28 cellular contexts compared by ENCODE assay signal in genomic region chr2:8159211-8159965, GRCh38.
DNase-seq lines count a peak whose midpoint lies in the region; ATAC-seq, FAIRE-seq and TF ChIP-seq lines count a peak whose summit lies in the region.
"Had no signal": no experiment of that assay in that cellular context is flagged by ENCODE, and none has a peak within 500 bp of the region (broad histone marks: within the 10 kb centered on the region; RNA-seq: fewer than 3 reads in every experiment).

No MANE protein-coding gene starts in this region.

- peaks cover 13 to 31% of the 10 kb centered on the region in 2 donors for H3K9me3 Mint-ChIP-seq in stimulated activated naive CD8-positive, alpha-beta T cell treated with anti-CD3 and anti-CD28 coated beads, Interleukin-15, amount 100 ng/mL, for 72 hours
- peaks cover 2% of the 10 kb centered on the region for H3K9me3 Mint-ChIP-seq in astrocyte (ENCODE audit: unreplicated experiment)
- peaks cover 4% of the 10 kb centered on the region for H3K9me3 Mint-ChIP-seq in nephron progenitor cell
- H3K9me3 Mint-ChIP-seq: T-cell had no signal

- peaks cover 4% of the 10 kb centered on the region for H3K4me1 ChIP-seq in astrocyte (ENCODE audit: insufficient read depth, low read length)
- no peaks in the 10 kb centered on the region for H3K4me1 ChIP-seq in psoas muscle
- H3K4me1 ChIP-seq: lower lobe of right lung, right atrium auricular region, upper lobe of right lung had no signal

- H3K4me2 ChIP-seq in astrocyte (ENCODE audit: low read length), result no peak overlapping the region

- H3K27ac Mint-ChIP-seq in stimulated activated naive CD8-positive, alpha-beta T cell treated with anti-CD3 and anti-CD28 coated beads, Interleukin-15, amount 100 ng/mL, for 72 hours, result peak overlapping the region; percentile 1 to 72
- H3K27ac Mint-ChIP-seq in astrocyte (ENCODE audit: unreplicated experiment), result peak overlapping the region; percentile 28
- H3K27ac Mint-ChIP-seq in nephron progenitor cell, result peak overlapping the region; percentile 96
- H3K27ac Mint-ChIP-seq: activated CD4-positive, alpha-beta T cell treated with anti-CD3 and anti-CD28 coated beads for 36 hours; activated naive CD8-positive, alpha-beta T cell treated with anti-CD3 and anti-CD28 coated beads for 36 hours had no signal

- DNase-seq in stimulated activated naive CD8-positive, alpha-beta T cell treated with anti-CD3 and anti-CD28 coated beads, Interleukin-15, amount 100 ng/mL, for 72 hours, result no peak
- DNase-seq in stimulated activated naive CD8-positive, alpha-beta T cell treated with anti-CD3 and anti-CD28 coated beads, Interleukin-15, Interleukin-2, amounts not matched to agents 100 U/mL and 50 U/mL, for 24 hours, result no peak
- DNase-seq in astrocyte (ENCODE audit: low read depth) (no peak), nephron progenitor cell (no peak), T1000 (lab: John Stamatoyannopoulos, UW) (no peak), psoas muscle (no peak), anterior cingulate cortex (lab: John Stamatoyannopoulos, UW) (no peak)
- DNase-seq: activated CD4-positive, alpha-beta T cell treated with anti-CD3 and anti-CD28 coated beads for 36 hours; activated naive CD8-positive, alpha-beta T cell treated with anti-CD3 and anti-CD28 coated beads for 36 hours; effector CD8-positive, alpha-beta T cell; hypothalamus; lower lobe of right lung; NCI-H1930; NCI-H226; nucleus accumbens; PC-3; SHP77 treated with DMSO at 0.1 percent for 48 hours; stimulated activated CD4-positive, alpha-beta T cell treated with anti-CD3 and anti-CD28 coated beads, Interleukin-12 subunit alpha, Interleukin-12 subunit beta, amount 100 ng/mL, for 4 hours; T-cell; upper lobe of right lung had no signal

- intact Hi-C loops in psoas muscle (cut with DNase I), result no loop called here

- no peaks in the 10 kb centered on the region for H3K79me2 ChIP-seq in astrocyte (ENCODE audit: insufficient read depth, low read length)

- H3K9me3 ChIP-seq in astrocyte (ENCODE audit: insufficient read depth, low read depth, low read length) (no peaks in the 10 kb centered on the region), psoas muscle (no peaks in the 10 kb centered on the region)
- H3K9me3 ChIP-seq: lower lobe of right lung, right atrium auricular region, upper lobe of right lung had no signal

- H3K4me3 ChIP-seq in astrocyte (ENCODE audit: insufficient read depth, low read depth, low read length) (no peak overlapping the region), psoas muscle (no peak overlapping the region)
- H3K4me3 ChIP-seq: K562, lower lobe of right lung, right atrium auricular region, upper lobe of right lung had no signal

- H3K4me1 Mint-ChIP-seq in stimulated activated naive CD8-positive, alpha-beta T cell treated with anti-CD3 and anti-CD28 coated beads, Interleukin-15, amount 100 ng/mL, for 72 hours, result peaks cover 5% of the 10 kb centered on the region
- H3K4me1 Mint-ChIP-seq in astrocyte (ENCODE audit: low read depth, unreplicated experiment) (no peaks in the 10 kb centered on the region), nephron progenitor cell (peaks cover 62% of the 10 kb centered on the region)

- H3K36me3 Mint-ChIP-seq in astrocyte (ENCODE audit: low read depth, unreplicated experiment) (no peaks in the 10 kb centered on the region), nephron progenitor cell (ENCODE audit: low read depth) (no peaks in the 10 kb centered on the region)
- H3K36me3 Mint-ChIP-seq: T-cell had no signal

- peaks cover 5% of the 10 kb centered on the region for H3K27me3 Mint-ChIP-seq in stimulated activated naive CD8-positive, alpha-beta T cell treated with anti-CD3 and anti-CD28 coated beads, Interleukin-15, amount 100 ng/mL, for 72 hours
- H3K27me3 Mint-ChIP-seq in astrocyte (ENCODE audit: low read depth, unreplicated experiment), result peaks cover 5% of the 10 kb centered on the region
- peaks cover 2% of the 10 kb centered on the region for H3K27me3 Mint-ChIP-seq in nephron progenitor cell (ENCODE audit: low read depth, poor library complexity)
- H3K27me3 Mint-ChIP-seq: activated CD4-positive, alpha-beta T cell treated with anti-CD3 and anti-CD28 coated beads for 36 hours; activated naive CD8-positive, alpha-beta T cell treated with anti-CD3 and anti-CD28 coated beads for 36 hours; T-cell had no signal

- no peak overlapping the region for H3K4me3 Mint-ChIP-seq in stimulated activated naive CD8-positive, alpha-beta T cell treated with anti-CD3 and anti-CD28 coated beads, Interleukin-15, amount 100 ng/mL, for 72 hours
- H3K4me3 Mint-ChIP-seq in astrocyte (ENCODE audit: unreplicated experiment) (no peak overlapping the region), nephron progenitor cell (peak overlapping the region; percentile 26)
- H3K4me3 Mint-ChIP-seq: activated CD4-positive, alpha-beta T cell treated with anti-CD3 and anti-CD28 coated beads for 36 hours; activated naive CD8-positive, alpha-beta T cell treated with anti-CD3 and anti-CD28 coated beads for 36 hours; T-cell had no signal

- no peak for TF ChIP-seq CTCF in astrocyte (IDR thresholded peaks at IDR 0.05; ENCODE audit: insufficient read depth, low read depth, low read length)
- TF ChIP-seq CTCF in nephron progenitor cell (IDR thresholded peaks at IDR 0.05), result no peak
- TF ChIP-seq CTCF in psoas muscle (IDR thresholded peaks at IDR 0.05), result no peak

- H3K27me3 ChIP-seq in astrocyte (ENCODE audit: insufficient read depth, low read length), result no peaks in the 10 kb centered on the region
- no peaks in the 10 kb centered on the region for H3K27me3 ChIP-seq in psoas muscle (ENCODE audit: insufficient read depth in 3 of 3, low read length in 2 of 3)
- H3K27me3 ChIP-seq: right atrium auricular region, upper lobe of right lung had no signal

- H3K36me3 ChIP-seq in astrocyte (ENCODE audit: insufficient read depth, low read length) (no peaks in the 10 kb centered on the region), psoas muscle (ENCODE audit: insufficient read depth in 1 of 2, low read depth in 1 of 2) (no peaks in the 10 kb centered on the region)
- H3K36me3 ChIP-seq: lower lobe of right lung, right atrium auricular region, upper lobe of right lung had no signal

- H3K27ac ChIP-seq in astrocyte (ENCODE audit: low read depth, low read length) (no peak overlapping the region), psoas muscle (no peak overlapping the region)
- H3K27ac ChIP-seq: C4-2B, lower lobe of right lung, right atrium auricular region, upper lobe of right lung had no signal

- peak overlapping the region; percentile 19 for H2AFZ ChIP-seq in astrocyte (ENCODE audit: low read depth, low read length)

- WGBS in psoas muscle, 3 donors, result 83 to 85% (median 84%) methylated on average over 13 of the region's 13 CpGs

- no peak for ATAC-seq in stimulated activated naive CD8-positive, alpha-beta T cell treated with anti-CD3 and anti-CD28 coated beads, Interleukin-15, amount 100 ng/mL, for 72 hours
- no peak for ATAC-seq in stimulated activated naive CD8-positive, alpha-beta T cell treated with anti-CD3 and anti-CD28 coated beads, Interleukin-15, Interleukin-2, amounts not matched to agents 100 U/mL and 50 U/mL, for 24 hours
- ATAC-seq in GM21717 (IDR thresholded peaks at IDR 0.05; ENCODE audit: unreplicated experiment), result no peak
- ATAC-seq in psoas muscle, result no peak
- ATAC-seq: activated CD4-positive, alpha-beta T cell treated with anti-CD3 and anti-CD28 coated beads for 36 hours; esophagus mucosa; K562; lower lobe of right lung; PC-3; T-cell; upper lobe of right lung had no signal

- H4K20me1 ChIP-seq in astrocyte (ENCODE audit: insufficient read depth, low read length), result no peaks in the 10 kb centered on the region

- H3K9ac ChIP-seq in astrocyte (ENCODE audit: low read length), result no peak overlapping the region

- FAIRE-seq in astrocyte (lab: Jason Lieb, UNC), result no peak
- FAIRE-seq: D721Med, frontal cortex, G401.6, K562 had no signal

Comparison
In these comparisons a context has a peak if more than half of its experiments do, and no peak if none do; other contexts are left out.
1. H3K27ac Mint-ChIP-seq: peak in every context shown above with its lines; median percentile 96 in nephron progenitor cell; 36 in stimulated activated naive CD8-positive, alpha-beta T cell treated with anti-CD3 and anti-CD28 coated beads, Interleukin-15, amount 100 ng/mL, for 72 hours; 28 in astrocyte.